ENCODE assay signal across 8 cellular contexts in genomic region chr15:77829331-77829730, GRCh38.
DNase-seq lines count a peak whose midpoint lies in the region; ATAC-seq, FAIRE-seq and TF ChIP-seq lines count a peak whose summit lies in the region.
"Not testable (repeated sequence)": the region's sequence is repeated elsewhere in the genome, so short reads cannot be mapped to it uniquely, and the experiment has no call there.

No MANE protein-coding gene starts in this region.

- not testable (repeated sequence) for H3K36me3 Mint-ChIP-seq in chondrocyte (ENCODE audit: low read depth)

- H3K4me2 ChIP-seq in osteoblast (ENCODE audit: insufficient read depth, low read length), result not testable (repeated sequence)

- H3K36me3 ChIP-seq in BE2C; kidney (ENCODE audit: control insufficient read depth in 1 of 2, insufficient read depth in 2 of 2, low read length in 2 of 2); osteoblast (ENCODE audit: insufficient read depth, low read length); spleen; aorta (ENCODE audit: control insufficient read depth in 1 of 2, insufficient read depth in 2 of 2, low read length in 1 of 2): not testable (repeated sequence)

- H3K9me3 ChIP-seq in BE2C; kidney (ENCODE audit: control insufficient read depth in 1 of 2, low read length in 2 of 2); osteoblast (ENCODE audit: low read depth, low read length); spleen; aorta (ENCODE audit: control insufficient read depth, low read length): not testable (repeated sequence)

- H3K9me3 Mint-ChIP-seq in chondrocyte (ENCODE audit: low read depth), result not testable (repeated sequence)

- H3K27me3 ChIP-seq in BE2C; spleen (replicated peaks in 1 of 7); aorta (ENCODE audit: control insufficient read depth in 1 of 2, insufficient read depth in 2 of 2, low read length in 1 of 2): not testable (repeated sequence)
- peaks cover 17% of the 10 kb centered on the region for H3K27me3 ChIP-seq in osteoblast (ENCODE audit: insufficient read depth, low read length)

- H3K4me3 Mint-ChIP-seq in chondrocyte (ENCODE audit: unreplicated experiment), result not testable (repeated sequence)

- H3K4me1 ChIP-seq in BE2C; kidney (ENCODE audit: control insufficient read depth in 1 of 2, insufficient read depth in 1 of 2, low read depth in 1 of 2, low read length in 2 of 2); osteoblast (ENCODE audit: insufficient read depth, low read length); spleen; aorta (ENCODE audit: control insufficient read depth in 1 of 2, insufficient read depth in 2 of 2, low read length in 2 of 2): not testable (repeated sequence)

- H3K4me1 Mint-ChIP-seq in chondrocyte (ENCODE audit: low read depth), result not testable (repeated sequence)

- H2AFZ ChIP-seq in osteoblast (ENCODE audit: low read length), result not testable (repeated sequence)

- H3K79me2 ChIP-seq in osteoblast (ENCODE audit: insufficient read depth, low read length), result not testable (repeated sequence)

- not testable (repeated sequence) for H3K27ac Mint-ChIP-seq in chondrocyte (ENCODE audit: unreplicated experiment)

- not testable (repeated sequence) for H4K20me1 ChIP-seq in osteoblast (ENCODE audit: insufficient read depth, low read length)

- TF ChIP-seq POLR2A in spleen (IDR thresholded peaks at IDR 0.05), result not testable (repeated sequence)

- FAIRE-seq in kidney (lab: Jason Lieb, UNC), result not testable (repeated sequence)

- H3K4me3 ChIP-seq in BE2C (ENCODE audit: low read depth, low read length); kidney (ENCODE audit: low read length in 2 of 2); osteoblast (ENCODE audit: insufficient read depth, low read length); spleen; aorta (ENCODE audit: low read length in 2 of 2): not testable (repeated sequence)

- TF ChIP-seq CTCF in BE2C (IDR thresholded peaks at IDR 0.05; ENCODE audit: low read depth, low read length); chondrocyte (IDR thresholded peaks at IDR 0.05); kidney (IDR thresholded peaks at IDR 0.05; ENCODE audit: borderline replicate concordance, extremely low read depth, insufficient read depth); osteoblast (IDR thresholded peaks at IDR 0.05; ENCODE audit: extremely low read depth, low read depth, low read length); spleen (IDR thresholded peaks at IDR 0.05 in 8 of 11, conservative IDR thresholded peaks at IDR 0.05 in 3 of 11): not testable (repeated sequence)

- ATAC-seq in aorta (ENCODE audit: low FRiP score), result not testable (repeated sequence)

- intact Hi-C loops in cardiac septum (cut with DNase I) (loop anchor here (10.0 kb wide), 1 partner anchor 725 kb away; no protein-coding TSS in a partner anchor), kidney (cut with DNase I) (loop anchor here (10.0 kb wide), 1 partner anchor 195 kb away; the partner anchor contains the start of gene LINGO1), spleen (cut with DNase I; ENCODE audit: low total_unique reads) (loop anchor here (10.0 kb wide), 1 partner anchor 195 kb away; the partner anchor contains the start of gene LINGO1), aorta (cut with DNase I) (loop anchor here (10.0 kb wide), 1 partner anchor 195 kb away; the partner anchor contains the start of gene LINGO1 (in 2 of the 2))

- WGBS in spleen, 5 donors, result 82 to 90% (median 88%) methylated on average over 6 of the region's 6 CpGs
- 90 to 93% methylated on average over 6 of the region's 6 CpGs for WGBS in aorta, 2 donors

- H3K9ac ChIP-seq in kidney (ENCODE audit: low read length in 2 of 2), result not testable (repeated sequence)

- DNase-seq in BE2C (peak; percentile 3), NCI-H82 (lab: John Stamatoyannopoulos, UW) (peak; percentile 17), chondrocyte (ENCODE audit: low spot score) (peak; percentile 18), cardiac septum (ENCODE audit: low spot score) (peak; percentile 12), kidney (peak; percentile 8), osteoblast (ENCODE audit: insufficient read length, low spot score, missing footprints) (peak; percentile 38), spleen (peak; percentile 2), aorta (peak; percentile 19 to 36)

- not testable (repeated sequence) for H3K27ac ChIP-seq in kidney (ENCODE audit: low read depth in 2 of 2, low read length in 2 of 2); osteoblast (ENCODE audit: low read depth, low read length); spleen; aorta (ENCODE audit: low read depth in 1 of 2, low read length in 2 of 2)

- peaks cover 15% of the 10 kb centered on the region for H3K27me3 Mint-ChIP-seq in chondrocyte (ENCODE audit: low read depth)
